In genomic region chrX:16585486-16586370, GRCh38 we compare ENCODE assay signal across 1 cellular context.
TF ChIP-seq lines count a peak whose summit lies in the region.

No MANE protein-coding gene starts in this region.

TF ChIP-seq in K562, 482 proteins besides CTCF, POLR2A, EP300 and RAD21 (continued from another document and continues in another):
- TF ChIP-seq AFF1 (IDR thresholded peaks at IDR 0.05; ENCODE audit: low read depth in 1 of 2, partially characterized antibody in 2 of 2) (no peak), ZBTB34 (CRISPR knock-in tag; IDR thresholded peaks at IDR 0.05) (no peak), ARID1B (IDR thresholded peaks at IDR 0.05) (no peak), TFE3 (CRISPR knock-in tag; IDR thresholded peaks at IDR 0.05) (peak; percentile 35; the same call in 1 of the 2 replicates), ADNP (tag; IDR thresholded peaks at IDR 0.05) (no peak), NBN (IDR thresholded peaks at IDR 0.05; ENCODE audit: low read depth) (no peak), SETDB1 (IDR thresholded peaks at IDR 0.05; ENCODE audit: low read length) (no peak), KLF13 (tag; IDR thresholded peaks at IDR 0.05; ENCODE audit: borderline replicate concordance, low read depth) (no peak), NCOA4 (IDR thresholded peaks at IDR 0.05; ENCODE audit: partially characterized antibody) (no peak), PHB2 (IDR thresholded peaks at IDR 0.05; ENCODE audit: low read depth) (no peak), ZBTB12 (CRISPR knock-in tag; IDR thresholded peaks at IDR 0.05) (peak; percentile 41; the same call in 1 of the 2 replicates), PML (IDR thresholded peaks at IDR 0.05; ENCODE audit: low read length) (no peak), JUND (IDR thresholded peaks at IDR 0.05; ENCODE audit: borderline replicate concordance, low read depth, low read length) (no peak), JUND (tag; IDR thresholded peaks at IDR 0.05; ENCODE audit: borderline replicate concordance, low read depth, low read length) (no peak), ZNF76 (CRISPR knock-in tag; IDR thresholded peaks at IDR 0.05; ENCODE audit: borderline replicate concordance) (0 out of 2 replicates have a peak, but pooled peaks have one; percentile 47), TCF7 (IDR thresholded peaks at IDR 0.05; ENCODE audit: borderline replicate concordance) (no peak), ZNF449 (CRISPR knock-in tag; IDR thresholded peaks at IDR 0.05) (peak; percentile 90), ZNF830 (CRISPR knock-in tag; IDR thresholded peaks at IDR 0.05) (no peak), ZNF561 (CRISPR knock-in tag; conservative IDR thresholded peaks at IDR 0.05) (no peak), NCOA6 (IDR thresholded peaks at IDR 0.05) (no peak), ZFP30 (CRISPR knock-in tag; IDR thresholded peaks at IDR 0.05; ENCODE audit: borderline replicate concordance) (no peak), TRIM25 (IDR thresholded peaks at IDR 0.05; ENCODE audit: borderline replicate concordance) (no peak), NUFIP1 (IDR thresholded peaks at IDR 0.05; ENCODE audit: partially characterized antibody) (no peak), ARID2 (IDR thresholded peaks at IDR 0.05) (no peak), MTA3 (IDR thresholded peaks at IDR 0.05; ENCODE audit: borderline replicate concordance) (no peak), DACH1 (IDR thresholded peaks at IDR 0.05; ENCODE audit: partially characterized antibody) (no peak), ZNF324 (CRISPR knock-in tag; IDR thresholded peaks at IDR 0.05) (no peak), ZNF79 (CRISPR knock-in tag; IDR thresholded peaks at IDR 0.05; ENCODE audit: low read depth) (0 out of 2 replicates have a peak, but pooled peaks have one; percentile 45), ZNF23 (CRISPR knock-in tag; IDR thresholded peaks at IDR 0.05) (no peak), ZNF740 (CRISPR knock-in tag; IDR thresholded peaks at IDR 0.05) (no peak), ZNF740 (tag; IDR thresholded peaks at IDR 0.05) (peak in 1 of 2 experiments; percentile 83; a peak in 2 of 4 replicates), E2F6 (IDR thresholded peaks at IDR 0.05; ENCODE audit: borderline replicate concordance in 1 of 2, extremely low read depth in 1 of 2, insufficient read depth in 1 of 2, insufficient read length in 1 of 2, low read depth in 1 of 2, low read length in 1 of 2, poor library complexity in 1 of 2, severe bottlenecking in 1 of 2) (no peak), ZNF717 (CRISPR knock-in tag; IDR thresholded peaks at IDR 0.05) (no peak), ZBTB49 (CRISPR knock-in tag; IDR thresholded peaks at IDR 0.05; ENCODE audit: borderline replicate concordance) (no peak), ZNF431 (CRISPR knock-in tag; IDR thresholded peaks at IDR 0.05) (no peak), SMARCA4 (IDR thresholded peaks at IDR 0.05) (no peak), ZNF239 (CRISPR knock-in tag; IDR thresholded peaks at IDR 0.05) (peak; percentile 81), POLR2AphosphoS5 (IDR thresholded peaks at IDR 0.05; ENCODE audit: control insufficient read depth, insufficient read depth, low read depth, low read length) (no peak), NFE2 (IDR thresholded peaks at IDR 0.05; ENCODE audit: low read depth) (no peak), ZNF507 (tag; conservative IDR thresholded peaks at IDR 0.05) (no peak), TAF7 (tag; IDR thresholded peaks at IDR 0.05) (0 out of 2 replicates have a peak, but pooled peaks have one; percentile 19), ZKSCAN3 (CRISPR knock-in tag; IDR thresholded peaks at IDR 0.05) (no peak), ZNF395 (CRISPR knock-in tag; IDR thresholded peaks at IDR 0.05) (peak; percentile 69), BCOR (IDR thresholded peaks at IDR 0.05) (no peak), ATF4 (CRISPR knock-in tag; IDR thresholded peaks at IDR 0.05) (peak; percentile 61), BCL6 (CRISPR knock-in tag; IDR thresholded peaks at IDR 0.05) (0 out of 2 replicates have a peak, but pooled peaks have one; percentile 32), RCOR1 (IDR thresholded peaks at IDR 0.05; ENCODE audit: borderline replicate concordance in 1 of 2, low read depth in 2 of 2, low read length in 2 of 2) (no peak)
